In the genomic region with DNA sequence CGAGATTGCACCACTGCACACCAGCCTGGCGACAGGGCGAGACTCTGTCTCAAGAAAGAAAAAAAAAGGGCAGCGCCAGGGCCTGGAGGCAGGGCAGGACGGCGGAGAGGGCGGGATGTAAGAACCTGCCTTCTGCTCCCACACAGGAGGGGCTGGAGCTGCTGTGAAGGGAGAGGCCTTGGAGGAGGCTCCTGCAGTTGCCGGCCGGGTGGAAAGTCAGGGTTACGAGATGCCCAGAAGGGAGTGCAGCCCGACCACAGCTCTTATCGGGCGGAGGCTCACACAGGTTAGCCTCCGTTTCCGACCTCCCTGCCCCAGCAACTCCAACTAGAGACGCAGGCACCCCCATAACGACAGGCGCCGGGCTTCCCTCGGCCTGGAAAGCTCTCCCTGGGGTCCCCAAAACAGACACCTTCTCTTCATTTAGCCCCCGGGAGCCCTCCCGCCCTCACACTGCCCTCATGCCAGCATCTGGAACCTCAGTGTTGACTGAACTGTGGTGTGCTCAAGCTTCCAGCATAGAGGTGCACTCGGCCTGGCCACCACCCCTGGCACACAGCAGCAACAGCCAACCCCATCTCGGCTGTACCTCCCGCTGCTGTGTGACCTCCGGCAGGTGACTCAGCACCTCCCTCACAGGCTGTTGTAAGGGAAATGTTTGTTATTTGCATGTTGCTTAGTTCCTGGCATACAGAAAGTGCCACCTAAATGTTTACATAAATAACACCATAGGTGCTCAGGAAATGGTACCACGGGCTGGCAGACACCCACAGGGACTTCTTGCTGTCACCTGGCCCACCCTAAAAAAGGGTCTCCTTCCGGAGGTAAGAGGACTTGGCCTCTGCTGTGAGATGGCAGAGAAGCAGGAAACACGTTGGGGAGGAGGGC, we compare ENCODE assay signal across 9 cellular contexts. TPM values are rescaled to one million over a fixed set of nuclear protein-coding genes. Genes with fewer than 3 reads are reported as not detected.
DNase-seq lines count a peak whose midpoint lies in the region; ATAC-seq, FAIRE-seq and TF ChIP-seq lines count a peak whose summit lies in the region.
"Had no signal": no experiment of that assay in that cellular context is flagged by ENCODE, and none has a peak within 500 bp of the region (broad histone marks: within the 10 kb centered on the region; RNA-seq: fewer than 3 reads in every experiment).

No MANE protein-coding gene starts in this region.

- TF ChIP-seq CTCF in RWPE2 (IDR thresholded peaks at IDR 0.05; ENCODE audit: poor library complexity, severe bottlenecking) (no peak), bronchial epithelial cell (IDR thresholded peaks at IDR 0.05; ENCODE audit: insufficient read depth, low read length, severe bottlenecking) (no peak), lower lobe of right lung (IDR thresholded peaks at IDR 0.05) (no peak)

- H3K4me1 ChIP-seq in RWPE2 (ENCODE audit: insufficient read depth, poor library complexity, severe bottlenecking) (peaks cover 3% of the 10 kb centered on the region), lower lobe of right lung (peaks cover 15% of the 10 kb centered on the region), urinary bladder (ENCODE audit: insufficient read depth) (no peaks in the 10 kb centered on the region)
- H3K4me1 ChIP-seq: BLaER1 had no signal

- intact Hi-C loops in lower lobe of right lung (cut with DNase I) = no loop called here

- peak; percentile 99 for FAIRE-seq in bronchial epithelial cell (lab: Jason Lieb, UNC)

- H3K27me3 ChIP-seq in RWPE2 (ENCODE audit: insufficient read depth, poor library complexity, severe bottlenecking) (peaks cover 16% of the 10 kb centered on the region), bronchial epithelial cell (ENCODE audit: control insufficient read depth, insufficient read depth, low read length) (peaks cover 3% of the 10 kb centered on the region), lower lobe of right lung (ENCODE audit: low read depth) (peaks cover 45% of the 10 kb centered on the region)

- 34% methylated on average over 29 of the region's 29 CpGs for WGBS in urinary bladder

- ATAC-seq in RWPE2 (ENCODE audit: low read depth) (peak; percentile 70), lower lobe of right lung (peak; percentile 78 to 81), HG02981 (IDR thresholded peaks at IDR 0.05; ENCODE audit: unreplicated experiment) (no peak)

- H3K36me3 ChIP-seq in RWPE2 (ENCODE audit: low read depth) (peaks cover 4% of the 10 kb centered on the region; the same call in 1 of the 2 replicates), bronchial epithelial cell (ENCODE audit: control insufficient read depth, insufficient read depth, low read length) (peaks cover 2% of the 10 kb centered on the region), lower lobe of right lung (no peaks in the 10 kb centered on the region), urinary bladder (ENCODE audit: insufficient read depth) (no peaks in the 10 kb centered on the region)
- H3K36me3 ChIP-seq: BLaER1 had no signal

- peak overlapping the region; percentile 74 for H3K27ac ChIP-seq in RWPE2 (ENCODE audit: poor library complexity, severe bottlenecking)
- peak overlapping the region; percentile 40 for H3K27ac ChIP-seq in lower lobe of right lung
- peak overlapping the region; percentile 81 for H3K27ac ChIP-seq in urinary bladder (ENCODE audit: low read depth)
- H3K27ac ChIP-seq: BLaER1 had no signal

- DNase-seq in NCI-H2227 (lab: John Stamatoyannopoulos, UW; ENCODE audit: unreplicated experiment) (peak; percentile 44), NCI-H2227 treated with DMSO at 0.1 percent for 48 hours (lab: John Stamatoyannopoulos, UW) (no peak), RWPE2 (ENCODE audit: low spot score) (peak; percentile 77), bronchial epithelial cell (ENCODE audit: low read depth) (peak; percentile 92), lower lobe of right lung (peak; percentile 69), amniotic stem cell (lab: John Stamatoyannopoulos, UW) (no peak)

- peak overlapping the region; percentile 51 for H3K4me3 ChIP-seq in RWPE2 (ENCODE audit: severe bottlenecking)
- H3K4me3 ChIP-seq in bronchial epithelial cell (ENCODE audit: low read depth, low read length) = peak overlapping the region; percentile 66
- H3K4me3 ChIP-seq in lower lobe of right lung = peak overlapping the region; percentile 48
- no peak overlapping the region for H3K4me3 ChIP-seq in urinary bladder (ENCODE audit: low read depth, low read length)
- H3K4me3 ChIP-seq: BLaER1 had no signal

- H3K9me3 ChIP-seq in RWPE2 (ENCODE audit: severe bottlenecking) (no peaks in the 10 kb centered on the region), lower lobe of right lung (no peaks in the 10 kb centered on the region)
- H3K9me3 ChIP-seq: BLaER1 had no signal

RNA-seq across cellular contexts. Expression of gene PLPP2, which starts 1.3 kb away (rescaled TPM):
- total RNA-seq in bronchial epithelial cell (39.8 and 86.9 TPM in 2 replicates), lower lobe of right lung (11.7 TPM), urinary bladder (7.8 TPM)
- 17.5 TPM for polyA plus RNA-seq in urinary bladder

RNA-seq across cellular contexts. Expression of gene MIER2, which starts 54.7 kb away (rescaled TPM):
- total RNA-seq in bronchial epithelial cell (19.0 and 19.6 TPM in 2 replicates), lower lobe of right lung (39.4 TPM), urinary bladder (16.0 TPM)
- 30.4 TPM for polyA plus RNA-seq in urinary bladder

Comparison
In these comparisons a context has a peak if more than half of its experiments do, and no peak if none do; other contexts are left out.
1. DNase-seq: peak in NCI-H2227 (single experiment), RWPE2 (single experiment), bronchial epithelial cell (single experiment) and lower lobe of right lung (single experiment); none in NCI-H2227 treated with DMSO at 0.1 percent for 48 hours (single experiment) and amniotic stem cell (single experiment).
2. Peak in every context shown above with its lines, with median percentiles within 50 percentile points of each other: H3K27ac ChIP-seq.